5 cellular contexts compared by ENCODE assay signal in genomic region chr15:51181221-51181620, GRCh38.
"Had no signal": no experiment of that assay in that cellular context is flagged by ENCODE, and none has a peak within 500 bp of the region (broad histone marks: within the 10 kb centered on the region; RNA-seq: fewer than 3 reads in every experiment).

No MANE protein-coding gene starts in this region.

- H3K27ac ChIP-seq: HL-60 had no signal

- H3K4me3 ChIP-seq: GM23338 had no signal

- H3K4me2 ChIP-seq: GM23338 had no signal

- H2AFZ ChIP-seq: GM23338 had no signal

- DNase-seq: H9, HCEC 1CT had no signal

- ATAC-seq: GM23338, HepG2 had no signal
